Comparison of ENCODE assay signal across 1 cellular context in genomic region chr9:125143377-125144090, GRCh38.
A peak's percentile ranks its signal among the peaks of the same experiment; 100 is the strongest.
TF ChIP-seq lines count a peak whose summit lies in the region.

SCAI (minus strand) TSS chr9:125143528; CDS start chr9:125143437, 91 bp downstream.

TF ChIP-seq in K562, 482 proteins besides CTCF, POLR2A, EP300 and RAD21 (continued from another document and continues in another):
- TF ChIP-seq FOXP4 (CRISPR knock-in tag; IDR thresholded peaks at IDR 0.05; ENCODE audit: borderline replicate concordance) (no peak), ZNF280A (IDR thresholded peaks at IDR 0.05; ENCODE audit: low read depth, partially characterized antibody) (no peak), E2F3 (CRISPR knock-in tag; IDR thresholded peaks at IDR 0.05) (no peak), RNF2 (IDR thresholded peaks at IDR 0.05) (no peak), SPI1 (IDR thresholded peaks at IDR 0.05; ENCODE audit: borderline replicate concordance, low read depth, low read length) (0 out of 2 replicates have a peak, but pooled peaks have one; percentile 21), ZBTB8A (IDR thresholded peaks at IDR 0.05; ENCODE audit: partially characterized antibody) (no peak), POLR3G (IDR thresholded peaks at IDR 0.05; ENCODE audit: extremely low read depth, insufficient read length, insufficient replicate concordance) (no peak), SMARCE1 (IDR thresholded peaks at IDR 0.05) (no peak), ZNF408 (CRISPR knock-in tag; IDR thresholded peaks at IDR 0.05; ENCODE audit: low read depth) (no peak), KLF6 (CRISPR knock-in tag; IDR thresholded peaks at IDR 0.05; ENCODE audit: borderline replicate concordance) (no peak), RFX5 (IDR thresholded peaks at IDR 0.05; ENCODE audit: low read depth, low read length) (no peak), NELFE (IDR thresholded peaks at IDR 0.05; ENCODE audit: insufficient read depth, insufficient read length) (no peak), HINFP (tag; conservative IDR thresholded peaks at IDR 0.05; ENCODE audit: low read depth) (no peak), BDP1 (IDR thresholded peaks at IDR 0.05; ENCODE audit: insufficient read depth, insufficient read length) (no peak), HNRNPLL (IDR thresholded peaks at IDR 0.05; ENCODE audit: low read depth, low read length, poor library complexity, severe bottlenecking) (peak; percentile 56), ZNF511 (CRISPR knock-in tag; IDR thresholded peaks at IDR 0.05) (no peak), PRPF4 (IDR thresholded peaks at IDR 0.05; ENCODE audit: insufficient read depth, low read depth, low read length, poor library complexity, severe bottlenecking) (no peak), STAT5B (CRISPR knock-in tag; IDR thresholded peaks at IDR 0.05) (no peak), ATF2 (CRISPR knock-in tag; IDR thresholded peaks at IDR 0.05) (no peak), BRCA1 (IDR thresholded peaks at IDR 0.05) (no peak), BRCA1 (CRISPR knock-in tag; IDR thresholded peaks at IDR 0.05) (no peak), TBL1XR1 (IDR thresholded peaks at IDR 0.05; ENCODE audit: low read length in 2 of 2) (peak in 1 of 2 experiments; percentile 59; a peak in 1 of 4 replicates), PCBP1 (IDR thresholded peaks at IDR 0.05; ENCODE audit: low read depth, low read length, poor library complexity, severe bottlenecking) (no peak), E4F1 (CRISPR knock-in tag; IDR thresholded peaks at IDR 0.05; ENCODE audit: borderline replicate concordance) (no peak), HBP1 (CRISPR knock-in tag; IDR thresholded peaks at IDR 0.05) (no peak), PHF20 (IDR thresholded peaks at IDR 0.05; ENCODE audit: partially characterized antibody) (peak; percentile 26), ZNF79 (CRISPR knock-in tag; IDR thresholded peaks at IDR 0.05; ENCODE audit: low read depth) (no peak), MTF1 (CRISPR knock-in tag; IDR thresholded peaks at IDR 0.05; ENCODE audit: borderline replicate concordance) (no peak), ZNF324 (CRISPR knock-in tag; IDR thresholded peaks at IDR 0.05) (no peak), POLR2G (IDR thresholded peaks at IDR 0.05; ENCODE audit: low read depth, low read length) (peak; percentile 86), ZBTB9 (CRISPR knock-in tag; IDR thresholded peaks at IDR 0.05) (no peak), NR2C1 (IDR thresholded peaks at IDR 0.05) (no peak), NR2C1 (tag; IDR thresholded peaks at IDR 0.05) (no peak), E2F8 (IDR thresholded peaks at IDR 0.05; ENCODE audit: low read depth, partially characterized antibody) (peak; percentile 73), ZNF41 (CRISPR knock-in tag; conservative IDR thresholded peaks at IDR 0.05) (no peak), EHMT2 (IDR thresholded peaks at IDR 0.05) (no peak), ZBED1 (IDR thresholded peaks at IDR 0.05) (no peak), CREB1 (IDR thresholded peaks at IDR 0.05) (peak; percentile 38; the same call in 1 of the 2 replicates), CREB1 (CRISPR knock-in tag; IDR thresholded peaks at IDR 0.05) (peak; percentile 38; the same call in 1 of the 2 replicates), ATF4 (CRISPR knock-in tag; IDR thresholded peaks at IDR 0.05) (no peak), ZNF282 (CRISPR knock-in tag; IDR thresholded peaks at IDR 0.05) (no peak), SMAD1 (IDR thresholded peaks at IDR 0.05; ENCODE audit: low read depth, low read length, partially characterized antibody) (no peak), GTF2A2 (tag; IDR thresholded peaks at IDR 0.05) (no peak), RBM25 (IDR thresholded peaks at IDR 0.05; ENCODE audit: low read depth, low read length, severe bottlenecking) (peak; percentile 98), ZNF239 (CRISPR knock-in tag; IDR thresholded peaks at IDR 0.05) (no peak), MCM2 (IDR thresholded peaks at IDR 0.05; ENCODE audit: low read depth) (no peak), NR0B1 (IDR thresholded peaks at IDR 0.05; ENCODE audit: partially characterized antibody) (no peak), SMARCC2 (IDR thresholded peaks at IDR 0.05; ENCODE audit: low read depth) (no peak), ZFPM2 (CRISPR knock-in tag; IDR thresholded peaks at IDR 0.05) (no peak), SNIP1 (IDR thresholded peaks at IDR 0.05; ENCODE audit: low read depth) (no peak), ZNF143 (CRISPR knock-in tag; IDR thresholded peaks at IDR 0.05) (no peak), ZNF124 (CRISPR knock-in tag; IDR thresholded peaks at IDR 0.05) (no peak), KDM5B (IDR thresholded peaks at IDR 0.05; ENCODE audit: insufficient replicate concordance, low read depth, low read length) (peak; percentile 42), HNRNPK (IDR thresholded peaks at IDR 0.05; ENCODE audit: low read depth, low read length, poor library complexity, severe bottlenecking) (no peak)
